In the genomic region with DNA sequence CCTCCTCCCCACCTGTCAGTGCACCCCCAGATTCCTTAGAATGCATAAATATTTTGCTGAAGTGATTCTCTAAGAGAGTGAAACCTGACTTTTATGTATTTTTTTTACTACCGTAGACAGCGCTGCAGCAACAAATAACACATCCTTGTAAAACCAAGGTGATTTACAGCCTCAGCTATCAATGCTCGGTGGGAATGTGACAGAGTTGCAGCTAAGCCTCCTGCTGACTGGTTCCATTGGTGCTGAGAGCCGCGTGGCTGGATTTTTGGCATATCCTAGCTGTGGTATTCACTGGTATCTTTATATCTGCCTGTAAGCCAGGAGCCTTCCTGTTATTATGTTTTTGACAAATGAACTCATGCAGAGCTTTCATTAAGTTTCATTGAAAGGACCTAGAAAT, we compare ENCODE assay signal across 1 cellular context.
TF ChIP-seq lines count a peak whose summit lies in the region.

No MANE protein-coding gene starts in this region.

TF ChIP-seq in HEK293, 187 proteins besides CTCF, POLR2A, EP300 and RAD21 (continued from another document):
- peak; percentile 65; the same call in 1 of the 2 replicates for TF ChIP-seq BCL6B (tag by site-specific recombination; IDR thresholded peaks at IDR 0.05)
